13 cellular contexts compared by ENCODE assay signal in the genomic region with DNA sequence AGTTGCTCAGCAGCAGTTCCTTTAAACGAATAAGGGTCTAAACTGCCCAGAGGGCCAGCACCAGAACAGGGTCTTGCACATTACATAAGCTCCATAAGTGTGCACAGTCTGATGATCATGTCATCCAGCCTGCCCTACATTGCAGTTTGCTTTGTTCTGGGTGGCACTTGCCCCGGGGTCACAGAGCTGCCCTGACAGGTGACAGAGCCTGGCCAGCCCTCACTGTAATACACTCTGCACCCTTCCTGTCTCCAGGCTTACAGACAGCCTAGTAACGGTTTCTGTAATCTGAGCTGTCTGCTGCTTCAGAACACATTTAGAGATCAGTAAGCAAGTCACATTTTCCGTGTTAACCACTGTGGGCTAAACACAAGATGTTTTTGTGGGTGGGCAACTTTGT.
DNase-seq lines count a peak whose midpoint lies in the region; ATAC-seq and TF ChIP-seq lines count a peak whose summit lies in the region.
"Had no signal": no experiment of that assay in that cellular context is flagged by ENCODE, and none has a peak within 500 bp of the region (broad histone marks: within the 10 kb centered on the region; RNA-seq: fewer than 3 reads in every experiment).

No MANE protein-coding gene starts in this region.

- H3K27ac ChIP-seq in CD4-positive, CD25-positive, alpha-beta regulatory T cell (ENCODE audit: insufficient read depth, low read length, poor library complexity, severe bottlenecking), result no peak overlapping the region
- H3K27ac ChIP-seq: vagina had no signal

- intact Hi-C loops in mucosa of descending colon (cut with DNase I, micrococcal nuclease), result no loop called here

- peak overlapping the region in 2 of 3 donors; percentile 36 to 67 for H3K27ac Mint-ChIP-seq in CD4-positive, CD25-positive, alpha-beta regulatory T cell
- H3K27ac Mint-ChIP-seq in activated naive CD8-positive, alpha-beta T cell, result peak overlapping the region; percentile 58
- H3K27ac Mint-ChIP-seq: T-helper 1 cell treated with Interleukin-12 subunit alpha and Interleukin-12 subunit beta and Interleukin-4 antibody, amounts not matched to agents 30 μg/mL and 1 μg/mL, for 36 hours had no signal

- DNase-seq in CD4-positive, CD25-positive, alpha-beta regulatory T cell, result peak in 1 of 3 donors; percentile 27
- DNase-seq in M059J (ENCODE audit: low read depth) (peak; percentile 40), mucosa of descending colon (no peak), NCI-H1930 (lab: John Stamatoyannopoulos, UW) (no peak), H4 (ENCODE audit: low spot score) (no peak)
- DNase-seq in stimulated activated CD4-positive, alpha-beta T cell treated with anti-CD3 and anti-CD28 coated beads, Interleukin-4, amount 100 ng/mL, for 4 hours, result no peak
- DNase-seq: hippocampal formation, NCI-H1694 had no signal

- H3K27me3 Mint-ChIP-seq in CD4-positive, CD25-positive, alpha-beta regulatory T cell, result no peaks in the 10 kb centered on the region
- H3K27me3 Mint-ChIP-seq in activated naive CD8-positive, alpha-beta T cell, result no peaks in the 10 kb centered on the region

- no peaks in the 10 kb centered on the region for H3K27me3 ChIP-seq in CD4-positive, CD25-positive, alpha-beta regulatory T cell (ENCODE audit: control insufficient read depth, insufficient read depth, low read length)
- H3K27me3 ChIP-seq: vagina had no signal

- no peaks in the 10 kb centered on the region for H3K9me3 ChIP-seq in CD4-positive, CD25-positive, alpha-beta regulatory T cell (ENCODE audit: control insufficient read depth in 2 of 2, low read length in 2 of 2)
- no peaks in the 10 kb centered on the region for H3K9me3 ChIP-seq in mucosa of descending colon
- H3K9me3 ChIP-seq: HAP-1, vagina had no signal

- peaks cover 44% of the 10 kb centered on the region for H3K36me3 ChIP-seq in CD4-positive, CD25-positive, alpha-beta regulatory T cell (ENCODE audit: control insufficient read depth, insufficient read depth, low read length)
- no peaks in the 10 kb centered on the region for H3K36me3 ChIP-seq in mucosa of descending colon (ENCODE audit: low read depth)
- H3K36me3 ChIP-seq: HAP-1, vagina had no signal

- no peak overlapping the region for H3K4me3 ChIP-seq in CD4-positive, CD25-positive, alpha-beta regulatory T cell (ENCODE audit: low read depth, low read length)
- no peak overlapping the region for H3K4me3 ChIP-seq in mucosa of descending colon
- H3K4me3 ChIP-seq: HAP-1, vagina had no signal

- H3K4me1 ChIP-seq in CD4-positive, CD25-positive, alpha-beta regulatory T cell (ENCODE audit: control insufficient read depth, insufficient read depth, low read length, poor library complexity, severe bottlenecking), result peaks cover 6% of the 10 kb centered on the region
- H3K4me1 ChIP-seq in mucosa of descending colon (ENCODE audit: low read depth), result no peaks in the 10 kb centered on the region
- H3K4me1 ChIP-seq: HAP-1, vagina had no signal

- peaks cover 38% of the 10 kb centered on the region for H3K36me3 Mint-ChIP-seq in CD4-positive, CD25-positive, alpha-beta regulatory T cell
- H3K36me3 Mint-ChIP-seq in activated naive CD8-positive, alpha-beta T cell, result peaks cover 22% of the 10 kb centered on the region

- peak; percentile 58 for ATAC-seq in CD4-positive, CD25-positive, alpha-beta regulatory T cell (ENCODE audit: low read depth in 2 of 2)
- peak; percentile 50 for ATAC-seq in mucosa of descending colon
- ATAC-seq in GM21717 (IDR thresholded peaks at IDR 0.05; ENCODE audit: unreplicated experiment), result no peak

- peaks cover 32 to 80% (median 54%) of the 10 kb centered on the region in 4 donors for H3K4me1 Mint-ChIP-seq in CD4-positive, CD25-positive, alpha-beta regulatory T cell
- peaks cover 46% of the 10 kb centered on the region for H3K4me1 Mint-ChIP-seq in activated naive CD8-positive, alpha-beta T cell (ENCODE audit: low read depth)

- H3K9me3 Mint-ChIP-seq in CD4-positive, CD25-positive, alpha-beta regulatory T cell, result peaks cover 0 to 1% (median 0%) of the 10 kb centered on the region in 7 donors
- no peaks in the 10 kb centered on the region for H3K9me3 Mint-ChIP-seq in activated naive CD8-positive, alpha-beta T cell (ENCODE audit: low read depth)

- TF ChIP-seq CTCF in mucosa of descending colon (IDR thresholded peaks at IDR 0.05), result no peak

- no peak overlapping the region for H3K4me3 Mint-ChIP-seq in CD4-positive, CD25-positive, alpha-beta regulatory T cell
- H3K4me3 Mint-ChIP-seq in activated naive CD8-positive, alpha-beta T cell, result no peak overlapping the region
- H3K4me3 Mint-ChIP-seq: T-helper 1 cell treated with Interleukin-12 subunit alpha and Interleukin-12 subunit beta and Interleukin-4 antibody, amounts not matched to agents 30 μg/mL and 1 μg/mL, for 36 hours had no signal
